30 cellular contexts compared by ENCODE assay signal in the genomic region with DNA sequence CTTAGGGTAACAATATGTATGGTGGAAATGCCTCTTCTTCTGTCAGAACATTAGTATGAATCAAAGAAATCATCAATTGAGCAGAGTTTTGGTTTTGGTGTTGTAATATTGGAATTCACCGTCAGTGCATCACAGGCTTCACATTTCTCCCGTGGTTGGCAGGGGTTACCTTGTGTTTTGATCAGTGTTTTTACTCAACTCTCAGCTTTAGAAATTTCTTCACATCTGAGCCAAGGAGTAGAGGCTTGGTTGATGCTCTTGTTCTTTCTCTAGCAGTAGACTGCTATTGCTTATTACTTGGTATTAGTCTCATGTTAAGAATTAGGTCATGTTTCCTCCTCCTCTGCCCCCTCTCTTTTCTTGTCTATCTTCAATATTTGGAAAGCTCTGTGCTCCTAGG.
"Had no signal": no experiment of that assay in that cellular context is flagged by ENCODE, and none has a peak within 500 bp of the region (broad histone marks: within the 10 kb centered on the region; RNA-seq: fewer than 3 reads in every experiment).

No MANE protein-coding gene starts in this region.

- H3K27ac Mint-ChIP-seq: activated CD4-positive, alpha-beta memory T cell treated with anti-CD3 and anti-CD28 coated beads for 36 hours; activated naive CD8-positive, alpha-beta T cell treated with anti-CD3 and anti-CD28 coated beads for 36 hours; activated T-helper 17 cell treated with anti-CD3 and anti-CD28 coated beads, Interleukin-2, amount 50 U/mL, for 72 hours; IgD-negative memory B cell had no signal

- H3K27me3 ChIP-seq: ascending aorta, MG63, SJCRH30 had no signal

- H3K4me3 Mint-ChIP-seq: activated CD4-positive, alpha-beta memory T cell treated with anti-CD3 and anti-CD28 coated beads for 36 hours; activated naive CD8-positive, alpha-beta T cell treated with anti-CD3 and anti-CD28 coated beads for 36 hours; activated T-helper 17 cell treated with anti-CD3 and anti-CD28 coated beads, Interleukin-2, amount 50 U/mL, for 72 hours; IgD-negative memory B cell had no signal

- H3K36me3 ChIP-seq: ascending aorta, MG63, SJCRH30 had no signal

- DNase-seq: activated CD4-positive, alpha-beta memory T cell treated with anti-CD3 and anti-CD28 coated beads for 36 hours; activated CD4-positive, alpha-beta T cell treated with anti-CD3 and anti-CD28 coated beads, Interleukin-2, amount 50 U/mL, for 1 hour; activated CD8-positive, alpha-beta memory T cell treated with anti-CD3 and anti-CD28 coated beads, Interleukin-2, amount 50 U/mL, for 4 hours; activated effector memory CD4-positive, alpha-beta T cell treated with anti-CD3 and anti-CD28 coated beads, Interleukin-2, amount 50 U/mL, for 16 hours; activated naive CD4-positive, alpha-beta T cell; activated naive CD4-positive, alpha-beta T cell treated with anti-CD3 and anti-CD28 coated beads, Interleukin-2, amount 50 U/mL, for 16 hours; activated naive CD8-positive, alpha-beta T cell treated with anti-CD3 and anti-CD28 coated beads for 36 hours; activated T-cell treated with anti-CD3 and anti-CD28 coated beads for 4 hours; activated T-cell treated with anti-CD3 and anti-CD28 coated beads, Interleukin-2, amount 50 U/mL, for 48 hours; amygdala; caudate nucleus; Karpas-422; KBM-7; MG63; NCI-H1048; NCI-H1105 treated with DMSO at 0.1 percent for 48 hours; NCI-H1436; NCI-H1694; NCI-H1930; NCI-H2081 treated with DMSO at 0.1 percent for 48 hours; NCI-H226; NCI-H524 treated with DMSO at 0.1 percent for 48 hours; SHP77; SJCRH30; T1000 had no signal

- ATAC-seq: activated T-helper 17 cell treated with anti-CD3 and anti-CD28 coated beads, Interleukin-2, amount 50 U/mL, for 72 hours; Panc1 had no signal

- H3K36me3 Mint-ChIP-seq: activated CD4-positive, alpha-beta memory T cell treated with anti-CD3 and anti-CD28 coated beads for 36 hours; activated naive CD8-positive, alpha-beta T cell treated with anti-CD3 and anti-CD28 coated beads for 36 hours; IgD-negative memory B cell had no signal

- H3K4me1 Mint-ChIP-seq: activated naive CD8-positive, alpha-beta T cell treated with anti-CD3 and anti-CD28 coated beads for 36 hours; activated T-helper 17 cell treated with anti-CD3 and anti-CD28 coated beads, Interleukin-2, amount 50 U/mL, for 72 hours; IgD-negative memory B cell had no signal

- H3K27ac ChIP-seq: ascending aorta, SJCRH30, SK-N-MC had no signal

- H3K4me3 ChIP-seq: ascending aorta, MG63, SJCRH30, SK-N-MC had no signal

- H3K27me3 Mint-ChIP-seq: activated CD4-positive, alpha-beta memory T cell treated with anti-CD3 and anti-CD28 coated beads for 36 hours; activated naive CD8-positive, alpha-beta T cell treated with anti-CD3 and anti-CD28 coated beads for 36 hours had no signal

- H3K9me3 ChIP-seq: ascending aorta, MG63, SJCRH30 had no signal
